21 cellular contexts compared by ENCODE assay signal in genomic region chr11:47366020-47366490, GRCh38. TPM values are rescaled to one million over a fixed set of nuclear protein-coding genes. Genes with fewer than 3 reads are reported as not detected.
A peak's percentile ranks its signal among the peaks of the same experiment; 100 is the strongest.
DNase-seq lines count a peak whose midpoint lies in the region; ATAC-seq and TF ChIP-seq lines count a peak whose summit lies in the region.
"Had no signal": no experiment of that assay in that cellular context is flagged by ENCODE, and none has a peak within 500 bp of the region (broad histone marks: within the 10 kb centered on the region; RNA-seq: fewer than 3 reads in every experiment).

No MANE protein-coding gene starts in this region.

- H3K27me3 ChIP-seq in neutrophil, result no peaks in the 10 kb centered on the region
- H3K27me3 ChIP-seq: Peyer's patch had no signal

- DNase-seq in CD14-positive monocyte (ENCODE audit: low spot score) (no peak), Right ventricle myocardium superior (no peak), KG1 (lab: John Stamatoyannopoulos, UW) (no peak), NAMALWA (ENCODE audit: low spot score) (no peak), NCI-H1092 (lab: John Stamatoyannopoulos, UW) (no peak)
- no peak for DNase-seq in activated T-helper 2 cell treated with anti-CD3 and anti-CD28 coated beads, Interferon-gamma antibody, Interleukin-2, Interleukin-4, amounts not matched to agents 10 μg/mL and 5 μg/mL and 100 μg/mL, durations not matched to agents 14 hours and 24 hours and 36 hours (ENCODE audit: low spot score)
- DNase-seq: COR-L47, MG63, NCI-H1092 treated with DMSO at 0.1 percent for 48 hours, NCI-H2081, NCI-H446 treated with DMSO at 0.1 percent for 48 hours, Peyer's patch, SHP77, SK-N-SH had no signal

- H3K27ac ChIP-seq in HEK293 (ENCODE audit: extremely low read depth, low read depth, low read length) (no peak overlapping the region), neutrophil (peak overlapping the region; percentile 33)
- H3K27ac ChIP-seq: C4-2B, Peyer's patch had no signal

- H3K36me3 Mint-ChIP-seq in CD14-positive monocyte, result peaks cover 60 to 81% of the 10 kb centered on the region in 2 donors
- no peaks in the 10 kb centered on the region for H3K36me3 Mint-ChIP-seq in activated T-helper 2 cell treated with anti-CD3 and anti-CD28 coated beads, Interferon-gamma antibody, Interleukin-2, Interleukin-4, amounts not matched to agents 10 μg/mL and 5 μg/mL and 100 μg/mL, durations not matched to agents 14 hours and 24 hours and 36 hours (ENCODE audit: low read depth)

- H3K9me3 ChIP-seq in HEK293 (ENCODE audit: control insufficient read depth, insufficient read depth, low read depth, low read length), result no peaks in the 10 kb centered on the region
- no peaks in the 10 kb centered on the region for H3K9me3 ChIP-seq in neutrophil
- H3K9me3 ChIP-seq: MG63, Peyer's patch, SK-N-SH had no signal

- H3K4me3 ChIP-seq in HEK293 (ENCODE audit: low read depth, low read length) (no peak overlapping the region), neutrophil (ENCODE audit: low read depth in 1 of 2, low read length in 1 of 2) (no peak overlapping the region)
- H3K4me3 ChIP-seq: GM23338, MG63, Peyer's patch had no signal

- H3K27ac Mint-ChIP-seq in CD14-positive monocyte, result peak overlapping the region; percentile 0 to 65 (median 35)
- peak overlapping the region; percentile 17 for H3K27ac Mint-ChIP-seq in activated T-helper 2 cell treated with anti-CD3 and anti-CD28 coated beads, Interferon-gamma antibody, Interleukin-2, Interleukin-4, amounts not matched to agents 10 μg/mL and 5 μg/mL and 100 μg/mL, durations not matched to agents 14 hours and 24 hours and 36 hours
- H3K27ac Mint-ChIP-seq: GM23338 had no signal

- intact Hi-C loops in CD14-positive monocyte (cut with micrococcal nuclease) (loop anchor here in 1 of 2 donors (10.0 kb wide), 1 partner anchor 91 kb away; the partner anchor contains the start of gene MADD), Right ventricle myocardium superior (cut with DNase I) (no loop called here)
- intact Hi-C loops in activated T-helper 2 cell treated with anti-CD3 and anti-CD28 coated beads, Interferon-gamma antibody, Interleukin-2, Interleukin-4, amounts not matched to agents 10 μg/mL and 5 μg/mL and 100 μg/mL, durations not matched to agents 14 hours and 24 hours and 36 hours (cut with micrococcal nuclease), result no loop called here

- ATAC-seq in Right ventricle myocardium superior (ENCODE audit: poor library complexity), result no peak
- ATAC-seq: GM23338, HCT116 had no signal

- H3K4me3 Mint-ChIP-seq in CD14-positive monocyte, result peak overlapping the region in 1 of 2 donors; percentile 16
- H3K4me3 Mint-ChIP-seq in activated T-helper 2 cell treated with anti-CD3 and anti-CD28 coated beads, Interferon-gamma antibody, Interleukin-2, Interleukin-4, amounts not matched to agents 10 μg/mL and 5 μg/mL and 100 μg/mL, durations not matched to agents 14 hours and 24 hours and 36 hours (ENCODE audit: low read depth), result no peak overlapping the region
- H3K4me3 Mint-ChIP-seq: GM23338 had no signal

- CTCF ChIA-PET in HEK293 (lab: Yijun Ruan, JAX), result interaction anchor here (0.6 to 2.5 kb wide), 3 partner anchors 8 to 182 kb away, joined by 3 to 17 read pairs (median 4); no protein-coding TSS in a partner anchor

- H3K4me1 ChIP-seq in HEK293 (ENCODE audit: control insufficient read depth, insufficient read depth, low read length) (no peaks in the 10 kb centered on the region), neutrophil (ENCODE audit: control insufficient read depth in 1 of 2, insufficient read depth in 1 of 2, low read depth in 1 of 2, low read length in 1 of 2) (peaks cover 85 to 89% of the 10 kb centered on the region in 2 experiments)
- H3K4me1 ChIP-seq: Peyer's patch had no signal

- H3K9me3 Mint-ChIP-seq in CD14-positive monocyte, result peaks cover 0 to 1% (median 0%) of the 10 kb centered on the region in 7 donors
- H3K9me3 Mint-ChIP-seq in activated T-helper 2 cell treated with anti-CD3 and anti-CD28 coated beads, Interferon-gamma antibody, Interleukin-2, Interleukin-4, amounts not matched to agents 10 μg/mL and 5 μg/mL and 100 μg/mL, durations not matched to agents 14 hours and 24 hours and 36 hours, result no peaks in the 10 kb centered on the region
- H3K9me3 Mint-ChIP-seq: GM23338 had no signal

- H3K36me3 ChIP-seq in HEK293 (ENCODE audit: control insufficient read depth in 2 of 2, insufficient read depth in 1 of 2, low read length in 2 of 2), result no peaks in the 10 kb centered on the region
- H3K36me3 ChIP-seq in neutrophil, result peaks cover 93% of the 10 kb centered on the region
- H3K36me3 ChIP-seq: MG63, Peyer's patch had no signal

- TF ChIP-seq CTCF in CD14-positive monocyte (IDR thresholded peaks at IDR 0.05) (no peak), HEK293 (tag by site-specific recombination; IDR thresholded peaks at IDR 0.05) (no peak), neutrophil (IDR thresholded peaks at IDR 0.05) (no peak)

- POLR2A ChIA-PET in HEK293 (lab: Yijun Ruan, JAX), result no interaction called here

- peaks cover 0 to 1% (median 0%) of the 10 kb centered on the region in 3 donors for H3K27me3 Mint-ChIP-seq in CD14-positive monocyte (ENCODE audit: low read depth in 3 of 3)
- peaks cover 2% of the 10 kb centered on the region for H3K27me3 Mint-ChIP-seq in activated T-helper 2 cell treated with anti-CD3 and anti-CD28 coated beads, Interferon-gamma antibody, Interleukin-2, Interleukin-4, amounts not matched to agents 10 μg/mL and 5 μg/mL and 100 μg/mL, durations not matched to agents 14 hours and 24 hours and 36 hours (ENCODE audit: low read depth)

- H3K4me1 Mint-ChIP-seq in CD14-positive monocyte, result peaks cover 74% of the 10 kb centered on the region
- H3K4me1 Mint-ChIP-seq in activated T-helper 2 cell treated with anti-CD3 and anti-CD28 coated beads, Interferon-gamma antibody, Interleukin-2, Interleukin-4, amounts not matched to agents 10 μg/mL and 5 μg/mL and 100 μg/mL, durations not matched to agents 14 hours and 24 hours and 36 hours (ENCODE audit: low read depth), result peaks cover 17% of the 10 kb centered on the region
- H3K4me1 Mint-ChIP-seq: GM23338 had no signal

TF ChIP-seq in HEK293, 187 proteins besides CTCF, POLR2A, EP300 and RAD21:
- TF ChIP-seq ZNF366 (tag by site-specific recombination; conservative IDR thresholded peaks at IDR 0.05) (peak; percentile 38; the same call in 1 of the 2 replicates), ZNF248 (tag by site-specific recombination; IDR thresholded peaks at IDR 0.05) (no peak), ZNF19 (tag by site-specific recombination; IDR thresholded peaks at IDR 0.05; ENCODE audit: low read depth) (no peak)

RNA-seq across cellular contexts. Expression of gene SPI1, which starts 12.3 kb away (rescaled TPM):
- 100 to 1,000 TPM; 156 to 223 TPM for polyA plus RNA-seq in CD14-positive monocyte
- 0.11 TPM in 1 of 2 replicates, not detected in the other for total RNA-seq in activated T-helper 2 cell treated with anti-CD3 and anti-CD28 coated beads, Interferon-gamma antibody, Interleukin-2, Interleukin-4, amounts not matched to agents 10 μg/mL and 5 μg/mL and 100 μg/mL, durations not matched to agents 14 hours and 24 hours and 36 hours
- total RNA-seq in Right ventricle myocardium superior, result 11.1 TPM
- total RNA-seq: A673, GM23338, HT-29 had no signal
- polyA plus RNA-seq: SK-N-SH had no signal

RNA-seq across cellular contexts. Expression of gene MYBPC3, which starts 13.6 kb away (rescaled TPM):
- polyA plus RNA-seq in CD14-positive monocyte, result under 1 TPM in 1 of 2 donors, not detected in 1; 0.03 TPM
- not detected in 2 replicates for total RNA-seq in activated T-helper 2 cell treated with anti-CD3 and anti-CD28 coated beads, Interferon-gamma antibody, Interleukin-2, Interleukin-4, amounts not matched to agents 10 μg/mL and 5 μg/mL and 100 μg/mL, durations not matched to agents 14 hours and 24 hours and 36 hours
- 2,568 TPM for total RNA-seq in Right ventricle myocardium superior
- total RNA-seq: A673, GM23338, HT-29, Peyer's patch had no signal
- polyA plus RNA-seq: GM23338, SK-N-SH had no signal

RNA-seq across cellular contexts. Expression of gene SLC39A13, which starts 42.3 kb away (rescaled TPM):
- 1 to 10 TPM; 4.8 to 5.9 TPM for polyA plus RNA-seq in CD14-positive monocyte
- 12.5 and 15.2 TPM in 2 replicates for total RNA-seq in activated T-helper 2 cell treated with anti-CD3 and anti-CD28 coated beads, Interferon-gamma antibody, Interleukin-2, Interleukin-4, amounts not matched to agents 10 μg/mL and 5 μg/mL and 100 μg/mL, durations not matched to agents 14 hours and 24 hours and 36 hours
- total RNA-seq in Right ventricle myocardium superior, result 34.5 TPM

Comparison
In these comparisons a context has a peak if more than half of its experiments do, and no peak if none do; other contexts are left out.
1. RNA of gene SPI1, which starts 12.3 kb away (total RNA-seq): 11.1 TPM in Right ventricle myocardium superior (single experiment); 0.11 TPM in activated T-helper 2 cell treated with anti-CD3 and anti-CD28 coated beads, Interferon-gamma antibody, Interleukin-2, Interleukin-4, amounts not matched to agents 10 μg/mL and 5 μg/mL and 100 μg/mL, durations not matched to agents 14 hours and 24 hours and 36 hours; every median in the first group is over 10 times any median in the second.
2. RNA of gene MYBPC3, which starts 13.6 kb away (total RNA-seq): 2,568 TPM in Right ventricle myocardium superior (single experiment); not detected in activated T-helper 2 cell treated with anti-CD3 and anti-CD28 coated beads, Interferon-gamma antibody, Interleukin-2, Interleukin-4, amounts not matched to agents 10 μg/mL and 5 μg/mL and 100 μg/mL, durations not matched to agents 14 hours and 24 hours and 36 hours; every median in the first group is over 1,000 times any median in the second.